Comparison of ENCODE assay signal across 7 cellular contexts in genomic region chr1:153956997-153957715, GRCh38. TPM values are rescaled to one million over a fixed set of nuclear protein-coding genes. Genes with fewer than 3 reads are reported as not detected.
DNase-seq lines count a peak whose midpoint lies in the region; ATAC-seq, FAIRE-seq and TF ChIP-seq lines count a peak whose summit lies in the region.

No MANE protein-coding gene starts in this region.

- H3K36me3 Mint-ChIP-seq in activated naive CD8-positive, alpha-beta T cell treated with anti-CD3 and anti-CD28 coated beads for 36 hours, result peaks cover 18% of the 10 kb centered on the region

- H3K4me3 ChIP-seq in HUES6 (ENCODE audit: low read depth, low read length) (peak overlapping the region; percentile 74), keratinocyte (ENCODE audit: control insufficient read depth in 2 of 3, extremely low read depth in 1 of 3, insufficient read depth in 2 of 3, low read depth in 1 of 3, low read length in 3 of 3) (peak overlapping the region; percentile 92 to 99 (median 96)), subcutaneous abdominal adipose tissue (ENCODE audit: low read depth in 1 of 5, low read length in 5 of 5) (peak overlapping the region; percentile 89 to 95 (median 94))

- peaks cover 40% of the 10 kb centered on the region for H3K4me1 Mint-ChIP-seq in activated naive CD8-positive, alpha-beta T cell treated with anti-CD3 and anti-CD28 coated beads for 36 hours

- DNase-seq in activated naive CD8-positive, alpha-beta T cell treated with anti-CD3 and anti-CD28 coated beads for 36 hours, result no peak
- DNase-seq in keratinocyte (ENCODE audit: low read depth, low spot score), result no peak
- no peak for DNase-seq in H4 (ENCODE audit: low spot score)
- no peak for DNase-seq in NCI-H526 treated with DMSO at 0.1 percent for 48 hours (lab: John Stamatoyannopoulos, UW)

- no peaks in the 10 kb centered on the region for H3K27me3 Mint-ChIP-seq in activated naive CD8-positive, alpha-beta T cell treated with anti-CD3 and anti-CD28 coated beads for 36 hours

- H3K27ac ChIP-seq in HUES6 (ENCODE audit: low read depth, low read length) (peak overlapping the region; percentile 69; the same call in 1 of the 2 replicates), keratinocyte (ENCODE audit: control insufficient read depth, insufficient read depth, low read length) (peak overlapping the region; percentile 82), subcutaneous abdominal adipose tissue (ENCODE audit: low read depth, low read length) (peak overlapping the region; percentile 79)

- H3K4me2 ChIP-seq in keratinocyte (ENCODE audit: control insufficient read depth, extremely low read depth, insufficient read depth, low read depth, low read length), result peak overlapping the region; percentile 100

- peaks cover 48% of the 10 kb centered on the region for H3K36me3 ChIP-seq in HUES6 (ENCODE audit: control insufficient read depth, insufficient read depth, low read length)
- peaks cover 14 to 49% of the 10 kb centered on the region in 2 experiments for H3K36me3 ChIP-seq in keratinocyte (ENCODE audit: control insufficient read depth in 2 of 2, extremely low read depth in 1 of 2, insufficient read depth in 2 of 2, low read length in 2 of 2)
- peaks cover 0 to 45% (median 30%) of the 10 kb centered on the region in 5 donors for H3K36me3 ChIP-seq in subcutaneous abdominal adipose tissue (ENCODE audit: control insufficient read depth in 5 of 5, insufficient read depth in 5 of 5, low read length in 5 of 5)

- H3K9me3 Mint-ChIP-seq in activated naive CD8-positive, alpha-beta T cell treated with anti-CD3 and anti-CD28 coated beads for 36 hours, result no peaks in the 10 kb centered on the region

- no peaks in the 10 kb centered on the region for H3K27me3 ChIP-seq in HUES6 (ENCODE audit: control insufficient read depth, insufficient read depth, low read length)
- H3K27me3 ChIP-seq in keratinocyte (ENCODE audit: control insufficient read depth, extremely low read depth, insufficient read depth, low read length), result no peaks in the 10 kb centered on the region
- no peaks in the 10 kb centered on the region for H3K27me3 ChIP-seq in subcutaneous abdominal adipose tissue (ENCODE audit: control insufficient read depth in 5 of 5, insufficient read depth in 4 of 5, low read length in 5 of 5)

- H4K20me1 ChIP-seq in keratinocyte (ENCODE audit: control insufficient read depth, extremely low read depth, insufficient read depth, low read length), result peaks cover 3% of the 10 kb centered on the region

- no peak for FAIRE-seq in keratinocyte (lab: Jason Lieb, UNC)

- no peaks in the 10 kb centered on the region for H3K9me1 ChIP-seq in keratinocyte (ENCODE audit: control insufficient read depth, extremely low read depth, insufficient read depth, low read length)

- H3K79me2 ChIP-seq in keratinocyte (ENCODE audit: control insufficient read depth, insufficient read depth, low read length), result peaks cover 66% of the 10 kb centered on the region

- H3K27ac Mint-ChIP-seq in activated naive CD8-positive, alpha-beta T cell treated with anti-CD3 and anti-CD28 coated beads for 36 hours, result peak overlapping the region; percentile 96

- dilution Hi-C loops in keratinocyte (cut with MboI; ENCODE audit: extremely low pct_ligation_motif_present, low sequenced_read_pairs), result no loop called here

- no peak for ATAC-seq in GM21717 (IDR thresholded peaks at IDR 0.05; ENCODE audit: unreplicated experiment)

- peak overlapping the region; percentile 90 for H3K9ac ChIP-seq in HUES6 (ENCODE audit: low read length)
- H3K9ac ChIP-seq in keratinocyte (ENCODE audit: control insufficient read depth, extremely low read depth, insufficient read depth, low read length), result peak overlapping the region; percentile 91
- H3K9ac ChIP-seq in subcutaneous abdominal adipose tissue (ENCODE audit: low read length in 5 of 5), result peak overlapping the region; percentile 86 to 97 (median 93)

- H3K4me1 ChIP-seq in HUES6 (ENCODE audit: control insufficient read depth, insufficient read depth, low read length) (peaks cover 28% of the 10 kb centered on the region), keratinocyte (ENCODE audit: control insufficient read depth, extremely low read depth, insufficient read depth, low read length) (peaks cover 24% of the 10 kb centered on the region), subcutaneous abdominal adipose tissue (ENCODE audit: control insufficient read depth in 5 of 5, insufficient read depth in 5 of 5, low read length in 5 of 5) (peaks cover 5 to 57% (median 50%) of the 10 kb centered on the region in 5 donors)

- no peak for TF ChIP-seq CTCF in keratinocyte (optimal IDR thresholded peaks at IDR 0.05 in 1 of 3, IDR thresholded peaks at IDR 0.05 in 1 of 3, conservative IDR thresholded peaks at IDR 0.05 in 1 of 3; ENCODE audit: extremely low read depth in 1 of 3, insufficient read depth in 2 of 3, low read length in 3 of 3)

- no peak overlapping the region for H2AFZ ChIP-seq in keratinocyte (ENCODE audit: control insufficient read depth, low read length)

- peak overlapping the region; percentile 92 for H3K4me3 Mint-ChIP-seq in activated naive CD8-positive, alpha-beta T cell treated with anti-CD3 and anti-CD28 coated beads for 36 hours

- H3K9me3 ChIP-seq in HUES6 (ENCODE audit: control insufficient read depth, insufficient read depth, low read depth, low read length) (no peaks in the 10 kb centered on the region), keratinocyte (ENCODE audit: control insufficient read depth, low read depth, low read length) (no peaks in the 10 kb centered on the region), subcutaneous abdominal adipose tissue (ENCODE audit: control insufficient read depth in 5 of 5, low read length in 5 of 5) (no peaks in the 10 kb centered on the region)

RNA-seq across cellular contexts. Expression of gene CRTC2, which starts 1.3 kb away (rescaled TPM):
- 10 to 100 TPM; 56.4 to 67.0 TPM for total RNA-seq in activated naive CD8-positive, alpha-beta T cell treated with anti-CD3 and anti-CD28 coated beads for 36 hours
- polyA plus RNA-seq in keratinocyte, result 14.0 to 20.4 TPM (median 15.9 TPM) in 3 replicates
- polyA plus RNA-seq in keratinocyte (2011; ENCODE audit: low read depth), result 5.4 TPM
- 13.2 and 16.0 TPM in 2 replicates for polyA plus RNA-seq in keratinocyte (2011; cell fraction: cytosol; rRNA removed)
- 40.6 and 55.5 TPM in 2 replicates for polyA plus RNA-seq in keratinocyte (2011; cell fraction: nucleus; rRNA removed)
- polyA plus RNA-seq in keratinocyte (2012; ENCODE audit: low replicate concordance), result 19.5 and 24.4 TPM in 2 replicates
- 21.3 to 118 TPM (median 23.3 TPM) in 3 replicates for polyA minus RNA-seq in keratinocyte
- polyA minus RNA-seq in keratinocyte (2011; cell fraction: cytosol; rRNA and poly(A)+ RNA removed), result 31.1 TPM
- 25.3 and 37.2 TPM in 2 replicates for polyA minus RNA-seq in keratinocyte (2011; cell fraction: nucleus; rRNA and poly(A)+ RNA removed)
- 6.5 and 7.0 TPM in 2 replicates for total RNA-seq in H4 (2014; rRNA removed; shearing (Covaris generic))

RNA-seq across cellular contexts. Expression of gene SLC39A1, which starts 6.2 kb away (rescaled TPM):
- total RNA-seq in activated naive CD8-positive, alpha-beta T cell treated with anti-CD3 and anti-CD28 coated beads for 36 hours, result 10 to 100 TPM; 60.6 to 63.1 TPM
- 68.4 to 83.6 TPM (median 68.5 TPM) in 3 replicates for polyA plus RNA-seq in keratinocyte
- polyA plus RNA-seq in keratinocyte (2011; ENCODE audit: low read depth), result 10.7 TPM
- polyA plus RNA-seq in keratinocyte (2011; cell fraction: cytosol; rRNA removed), result 60.7 and 69.5 TPM in 2 replicates
- 78.5 and 94.4 TPM in 2 replicates for polyA plus RNA-seq in keratinocyte (2011; cell fraction: nucleus; rRNA removed)
- 50.0 and 85.3 TPM in 2 replicates for polyA plus RNA-seq in keratinocyte (2012; ENCODE audit: low replicate concordance)
- polyA minus RNA-seq in keratinocyte, result 78.3 to 81.8 TPM (median 78.9 TPM) in 3 replicates
- polyA minus RNA-seq in keratinocyte (2011; cell fraction: cytosol; rRNA and poly(A)+ RNA removed), result 80.0 TPM
- 40.9 and 53.5 TPM in 2 replicates for polyA minus RNA-seq in keratinocyte (2011; cell fraction: nucleus; rRNA and poly(A)+ RNA removed)
- total RNA-seq in H4 (2014; rRNA removed; shearing (Covaris generic)), result 93.2 and 96.9 TPM in 2 replicates

RNA-seq across cellular contexts. Expression of gene CREB3L4, which starts 10.5 kb away (rescaled TPM):
- 1 to 10 TPM; 6.8 to 7.3 TPM for total RNA-seq in activated naive CD8-positive, alpha-beta T cell treated with anti-CD3 and anti-CD28 coated beads for 36 hours
- 6.0 to 6.3 TPM (median 6.2 TPM) in 3 replicates for polyA plus RNA-seq in keratinocyte
- 0.94 TPM for polyA plus RNA-seq in keratinocyte (2011; ENCODE audit: low read depth)
- polyA plus RNA-seq in keratinocyte (2011; cell fraction: cytosol; rRNA removed), result 4.0 and 4.2 TPM in 2 replicates
- 8.2 and 12.0 TPM in 2 replicates for polyA plus RNA-seq in keratinocyte (2011; cell fraction: nucleus; rRNA removed)
- polyA plus RNA-seq in keratinocyte (2012; ENCODE audit: low replicate concordance), result 4.9 and 5.7 TPM in 2 replicates
- 5.4 to 8.3 TPM (median 7.0 TPM) in 3 replicates for polyA minus RNA-seq in keratinocyte
- polyA minus RNA-seq in keratinocyte (2011; cell fraction: cytosol; rRNA and poly(A)+ RNA removed), result 4.0 TPM
- polyA minus RNA-seq in keratinocyte (2011; cell fraction: nucleus; rRNA and poly(A)+ RNA removed), result 2.5 and 3.1 TPM in 2 replicates
- total RNA-seq in H4 (2014; rRNA removed; shearing (Covaris generic)), result 9.6 and 13.3 TPM in 2 replicates

RNA-seq across cellular contexts. Expression of gene DENND4B, which starts 10.6 kb away (rescaled TPM):
- 10 to 100 TPM; 90.2 to 91.4 TPM for total RNA-seq in activated naive CD8-positive, alpha-beta T cell treated with anti-CD3 and anti-CD28 coated beads for 36 hours
- 7.9 to 16.3 TPM (median 8.0 TPM) in 3 replicates for polyA plus RNA-seq in keratinocyte
- polyA plus RNA-seq in keratinocyte (2011; ENCODE audit: low read depth), result 3.7 TPM
- 5.0 and 5.3 TPM in 2 replicates for polyA plus RNA-seq in keratinocyte (2011; cell fraction: cytosol; rRNA removed)
- polyA plus RNA-seq in keratinocyte (2011; cell fraction: nucleus; rRNA removed), result 52.9 and 60.7 TPM in 2 replicates
- 12.8 and 13.3 TPM in 2 replicates for polyA plus RNA-seq in keratinocyte (2012; ENCODE audit: low replicate concordance)
- polyA minus RNA-seq in keratinocyte, result 15.5 to 26.8 TPM (median 18.7 TPM) in 3 replicates
- 10.0 TPM for polyA minus RNA-seq in keratinocyte (2011; cell fraction: cytosol; rRNA and poly(A)+ RNA removed)
- polyA minus RNA-seq in keratinocyte (2011; cell fraction: nucleus; rRNA and poly(A)+ RNA removed), result 22.3 and 26.9 TPM in 2 replicates
- total RNA-seq in H4 (2014; rRNA removed; shearing (Covaris generic)), result 3.5 and 4.3 TPM in 2 replicates

RNA-seq across cellular contexts. Expression of gene JTB, which starts 20.3 kb away (rescaled TPM):
- total RNA-seq in activated naive CD8-positive, alpha-beta T cell treated with anti-CD3 and anti-CD28 coated beads for 36 hours, result 100 to 1,000 TPM; 204 to 214 TPM
- polyA plus RNA-seq in keratinocyte, result 71.7 to 86.8 TPM (median 83.4 TPM) in 3 replicates
- polyA plus RNA-seq in keratinocyte (2011; ENCODE audit: low read depth), result 52.8 TPM
- 98.1 and 102 TPM in 2 replicates for polyA plus RNA-seq in keratinocyte (2011; cell fraction: cytosol; rRNA removed)
- 35.9 and 40.4 TPM in 2 replicates for polyA plus RNA-seq in keratinocyte (2011; cell fraction: nucleus; rRNA removed)
- polyA plus RNA-seq in keratinocyte (2012; ENCODE audit: low replicate concordance), result 65.4 and 103 TPM in 2 replicates
- polyA minus RNA-seq in keratinocyte, result 20.1 to 29.2 TPM (median 27.0 TPM) in 3 replicates
- polyA minus RNA-seq in keratinocyte (2011; cell fraction: cytosol; rRNA and poly(A)+ RNA removed), result 36.1 TPM
- 8.3 and 8.6 TPM in 2 replicates for polyA minus RNA-seq in keratinocyte (2011; cell fraction: nucleus; rRNA and poly(A)+ RNA removed)
- total RNA-seq in H4 (2014; rRNA removed; shearing (Covaris generic)), result 256 and 283 TPM in 2 replicates
